24 cellular contexts compared by ENCODE assay signal in the genomic region with DNA sequence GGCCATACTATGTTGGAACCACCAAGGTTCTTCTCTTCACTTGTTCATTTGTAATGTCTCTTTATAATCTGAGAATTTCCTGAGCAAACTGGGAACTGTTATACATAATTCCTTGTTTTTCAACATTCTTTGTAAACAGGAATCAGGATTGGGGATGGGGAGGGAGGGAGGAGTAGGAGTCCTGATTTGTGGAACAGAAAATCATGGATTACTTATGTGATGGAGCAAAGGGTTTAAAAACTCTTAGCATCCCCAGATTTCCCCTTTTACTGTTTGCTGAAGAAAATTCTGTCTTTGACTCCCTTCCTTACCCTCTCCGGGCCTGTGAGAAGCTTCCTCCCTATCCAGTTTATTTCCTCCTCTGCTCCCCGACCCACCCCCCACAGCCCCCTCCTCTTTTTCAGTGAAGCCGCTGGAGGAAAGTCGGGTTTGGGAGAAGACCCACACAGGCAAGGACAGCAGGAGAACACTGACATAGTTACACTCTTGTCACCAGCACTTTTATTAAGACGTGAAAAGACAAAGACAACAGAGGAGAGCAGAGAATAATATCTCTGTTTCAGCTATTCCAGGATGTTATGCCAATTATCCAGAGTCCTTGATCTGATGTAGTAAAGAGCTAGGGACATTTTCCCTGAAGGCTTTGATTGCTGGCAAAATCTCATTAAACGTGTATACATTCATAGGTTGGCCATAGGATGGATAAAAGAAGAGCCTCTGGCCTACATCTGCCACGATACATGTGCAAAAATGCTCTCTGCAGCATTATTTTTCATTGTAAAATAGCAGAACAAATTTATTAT. TPM values are rescaled to one million over a fixed set of nuclear protein-coding genes. Genes with fewer than 3 reads are reported as not detected.
DNase-seq lines count a peak whose midpoint lies in the region; ATAC-seq and TF ChIP-seq lines count a peak whose summit lies in the region.
"Had no signal": no experiment of that assay in that cellular context is flagged by ENCODE, and none has a peak within 500 bp of the region (broad histone marks: within the 10 kb centered on the region; RNA-seq: fewer than 3 reads in every experiment).

No MANE protein-coding gene starts in this region.

- H3K36me3 ChIP-seq in BLaER1 (peaks cover 46% of the 10 kb centered on the region), GM23338 (ENCODE audit: insufficient read depth) (peaks cover 4% of the 10 kb centered on the region; the same call in 1 of the 2 replicates), osteoblast (ENCODE audit: insufficient read depth, low read length) (peaks cover 11% of the 10 kb centered on the region), lower lobe of right lung (peaks cover 45% of the 10 kb centered on the region)

- H3K4me1 Mint-ChIP-seq in GM23338: no peaks in the 10 kb centered on the region
- H3K4me1 Mint-ChIP-seq: activated CD4-positive, alpha-beta memory T cell treated with anti-CD3 and anti-CD28 coated beads, Interleukin-2, amount 10 ng/mL, durations not matched to agents 7 days and 5 days; activated naive CD8-positive, alpha-beta T cell treated with anti-CD3 and anti-CD28 coated beads, Interleukin-2, amount 10 ng/mL, durations not matched to agents 7 days and 5 days; naive thymus-derived CD8-positive, alpha-beta T cell; stimulated activated memory B cell treated with anti-CD40 and anti-IgM and Interleukin-4, amounts not matched to agents 10 μg/mL and 1 μg/mL and 100 μg/mL, for 72 hours had no signal

- H3K9ac ChIP-seq in BLaER1: peak overlapping the region; percentile 1; the same call in 1 of the 2 replicates

- no peaks in the 10 kb centered on the region for H3K27me3 Mint-ChIP-seq in GM23338 (ENCODE audit: insufficient read depth, low read depth, poor library complexity)
- H3K27me3 Mint-ChIP-seq: activated CD4-positive, alpha-beta memory T cell treated with anti-CD3 and anti-CD28 coated beads, Interleukin-2, amount 10 ng/mL, durations not matched to agents 7 days and 5 days; activated naive CD8-positive, alpha-beta T cell treated with anti-CD3 and anti-CD28 coated beads, Interleukin-2, amount 10 ng/mL, durations not matched to agents 7 days and 5 days; naive thymus-derived CD8-positive, alpha-beta T cell; stimulated activated memory B cell treated with anti-CD40 and anti-IgM and Interleukin-4, amounts not matched to agents 10 μg/mL and 1 μg/mL and 100 μg/mL, for 72 hours had no signal

- ATAC-seq in GM23338: no peak
- ATAC-seq in lower lobe of right lung: no peak
- ATAC-seq: gastroesophageal sphincter; naive thymus-derived CD8-positive, alpha-beta T cell; stimulated activated memory B cell treated with anti-CD40 and anti-IgM and Interleukin-4, amounts not matched to agents 10 μg/mL and 1 μg/mL and 100 μg/mL, for 72 hours had no signal

- no peak overlapping the region for H3K4me3 ChIP-seq in BLaER1
- H3K4me3 ChIP-seq in GM23338: no peak overlapping the region
- no peak overlapping the region for H3K4me3 ChIP-seq in osteoblast (ENCODE audit: insufficient read depth, low read length)
- no peak overlapping the region for H3K4me3 ChIP-seq in lower lobe of right lung
- H3K4me3 ChIP-seq: gastroesophageal sphincter, left ventricle myocardium inferior, PC-9, thoracic aorta, vagina had no signal

- H3K4me2 ChIP-seq in BLaER1: no peak overlapping the region
- H3K4me2 ChIP-seq in GM23338: no peak overlapping the region
- H3K4me2 ChIP-seq in osteoblast (ENCODE audit: insufficient read depth, low read length): no peak overlapping the region
- H3K4me2 ChIP-seq: PC-9 had no signal

- H3K4me1 ChIP-seq in BLaER1 (peaks cover 11% of the 10 kb centered on the region), GM23338 (ENCODE audit: insufficient read depth) (peaks cover 10% of the 10 kb centered on the region; the same call in 1 of the 2 replicates), osteoblast (ENCODE audit: insufficient read depth, low read length) (peaks cover 10% of the 10 kb centered on the region), lower lobe of right lung (peaks cover 8% of the 10 kb centered on the region)

- no peak overlapping the region for H3K4me3 Mint-ChIP-seq in GM23338
- H3K4me3 Mint-ChIP-seq: activated CD4-positive, alpha-beta memory T cell treated with anti-CD3 and anti-CD28 coated beads, Interleukin-2, amount 10 ng/mL, durations not matched to agents 7 days and 5 days; activated naive CD8-positive, alpha-beta T cell treated with anti-CD3 and anti-CD28 coated beads, Interleukin-2, amount 10 ng/mL, durations not matched to agents 7 days and 5 days; naive thymus-derived CD8-positive, alpha-beta T cell; stimulated activated memory B cell treated with anti-CD40 and anti-IgM and Interleukin-4, amounts not matched to agents 10 μg/mL and 1 μg/mL and 100 μg/mL, for 72 hours had no signal

- H3K79me2 ChIP-seq in GM23338 (replicated peaks; ENCODE audit: insufficient read depth) (no peaks in the 10 kb centered on the region), osteoblast (ENCODE audit: insufficient read depth, low read length) (peaks cover 2% of the 10 kb centered on the region)

- TF ChIP-seq CTCF in GM23338 (conservative IDR thresholded peaks at IDR 0.05; ENCODE audit: low read depth in 2 of 2) (no peak), osteoblast (IDR thresholded peaks at IDR 0.05; ENCODE audit: extremely low read depth, low read depth, low read length) (no peak), lower lobe of right lung (IDR thresholded peaks at IDR 0.05) (no peak)

- no peaks in the 10 kb centered on the region for H3K9me2 ChIP-seq in GM23338 (ENCODE audit: insufficient read depth)

- peaks cover 5% of the 10 kb centered on the region; the same call in 1 of the 2 replicates for H3K27me3 ChIP-seq in BLaER1
- H3K27me3 ChIP-seq in GM23338 (ENCODE audit: insufficient read depth): peaks cover 24% of the 10 kb centered on the region
- no peaks in the 10 kb centered on the region for H3K27me3 ChIP-seq in osteoblast (ENCODE audit: insufficient read depth, low read length)
- H3K27me3 ChIP-seq in lower lobe of right lung (ENCODE audit: low read depth): no peaks in the 10 kb centered on the region
- H3K27me3 ChIP-seq: gastroesophageal sphincter, vagina had no signal

- H3K9me3 Mint-ChIP-seq in GM23338: no peaks in the 10 kb centered on the region
- H3K9me3 Mint-ChIP-seq: activated CD4-positive, alpha-beta memory T cell treated with anti-CD3 and anti-CD28 coated beads, Interleukin-2, amount 10 ng/mL, durations not matched to agents 7 days and 5 days; activated naive CD8-positive, alpha-beta T cell treated with anti-CD3 and anti-CD28 coated beads, Interleukin-2, amount 10 ng/mL, durations not matched to agents 7 days and 5 days; naive thymus-derived CD8-positive, alpha-beta T cell; stimulated activated memory B cell treated with anti-CD40 and anti-IgM and Interleukin-4, amounts not matched to agents 10 μg/mL and 1 μg/mL and 100 μg/mL, for 72 hours had no signal

- peaks cover 6% of the 10 kb centered on the region; the same call in 1 of the 2 replicates for H4K20me1 ChIP-seq in BLaER1
- peaks cover 4% of the 10 kb centered on the region; the same call in 1 of the 2 replicates for H4K20me1 ChIP-seq in GM23338 (replicated peaks; ENCODE audit: insufficient read depth)
- peaks cover 8% of the 10 kb centered on the region for H4K20me1 ChIP-seq in osteoblast (ENCODE audit: insufficient read depth, low read length)

- intact Hi-C loops in lower lobe of right lung (cut with DNase I): no loop called here

- H3F3A ChIP-seq in GM23338 (replicated peaks; ENCODE audit: low read depth): peaks cover 15% of the 10 kb centered on the region

- DNase-seq in GM23338 (ENCODE audit: low spot score): no peak
- DNase-seq in effector CD4-positive, alpha-beta T cell: peak; percentile 1
- peak; percentile 82 for DNase-seq in osteoblast (ENCODE audit: insufficient read length, low spot score, missing footprints)
- DNase-seq in NCI-H345 (lab: John Stamatoyannopoulos, UW): no peak
- DNase-seq in NCI-H526 treated with DMSO at 0.1 percent for 48 hours (lab: John Stamatoyannopoulos, UW): no peak
- DNase-seq in lower lobe of right lung: no peak
- DNase-seq in SKM-1 treated with dmso at 0.1 percent for 144 hours (lab: John Stamatoyannopoulos, UW; ENCODE audit: unreplicated experiment): no peak
- DNase-seq: activated effector memory CD4-positive, alpha-beta T cell treated with Interleukin-2 at 50 U/mL for 16 hours; activated naive CD8-positive, alpha-beta T cell treated with anti-CD3 and anti-CD28 coated beads, Interleukin-2, amount 10 ng/mL, durations not matched to agents 7 days and 5 days; dermis blood vessel endothelial cell; Kasumi-1; left ventricle myocardium inferior; NCI-H1694; NCI-H510A treated with DMSO at 0.1 percent for 48 hours; SIG-M5; stimulated activated CD4-positive, alpha-beta T cell treated with anti-CD3 and anti-CD28 coated beads, Interleukin-4, amount 100 ng/mL, for 4 hours had no signal

- H2AFZ ChIP-seq in GM23338 (no peak overlapping the region), osteoblast (ENCODE audit: low read length) (no peak overlapping the region)
- H2AFZ ChIP-seq: PC-9 had no signal

- H3K27ac ChIP-seq in BLaER1: no peak overlapping the region
- H3K27ac ChIP-seq in GM23338 (ENCODE audit: low read depth): 0 out of 2 replicates have a peak overlapping the region, but pooled peaks have one; percentile 8
- H3K27ac ChIP-seq in osteoblast (ENCODE audit: low read depth, low read length): no peak overlapping the region
- no peak overlapping the region for H3K27ac ChIP-seq in lower lobe of right lung
- H3K27ac ChIP-seq: gastroesophageal sphincter, left ventricle myocardium inferior, PC-9, thoracic aorta, vagina had no signal

- H3K9me3 ChIP-seq in BLaER1: no peaks in the 10 kb centered on the region
- H3K9me3 ChIP-seq in osteoblast (ENCODE audit: low read depth, low read length): no peaks in the 10 kb centered on the region
- H3K9me3 ChIP-seq in lower lobe of right lung: no peaks in the 10 kb centered on the region
- H3K9me3 ChIP-seq: gastroesophageal sphincter, left ventricle myocardium inferior, thoracic aorta, vagina had no signal

- no peaks in the 10 kb centered on the region for H3K36me3 Mint-ChIP-seq in GM23338 (ENCODE audit: low read depth)
- H3K36me3 Mint-ChIP-seq: activated naive CD8-positive, alpha-beta T cell treated with anti-CD3 and anti-CD28 coated beads, Interleukin-2, amount 10 ng/mL, durations not matched to agents 7 days and 5 days; naive thymus-derived CD8-positive, alpha-beta T cell; stimulated activated memory B cell treated with anti-CD40 and anti-IgM and Interleukin-4, amounts not matched to agents 10 μg/mL and 1 μg/mL and 100 μg/mL, for 72 hours had no signal

- no peak overlapping the region for H3K27ac Mint-ChIP-seq in GM23338
- H3K27ac Mint-ChIP-seq: activated CD4-positive, alpha-beta memory T cell treated with anti-CD3 and anti-CD28 coated beads, Interleukin-2, amount 10 ng/mL, durations not matched to agents 7 days and 5 days; activated naive CD8-positive, alpha-beta T cell treated with anti-CD3 and anti-CD28 coated beads, Interleukin-2, amount 10 ng/mL, durations not matched to agents 7 days and 5 days; naive thymus-derived CD8-positive, alpha-beta T cell; stimulated activated memory B cell treated with anti-CD40 and anti-IgM and Interleukin-4, amounts not matched to agents 10 μg/mL and 1 μg/mL and 100 μg/mL, for 72 hours had no signal

RNA-seq across cellular contexts. Expression of gene NBPF1, which starts 4.6 kb away (rescaled TPM):
- 7.5 and 11.8 TPM in 2 replicates for total RNA-seq in GM23338 (2014; rRNA removed; shearing (Covaris generic))
- polyA plus RNA-seq in GM23338 (2016; fragmentation: Nextera tagmentation; extraction: Ambion mirVana): 9.0 and 9.5 TPM in 2 replicates
- total RNA-seq in osteoblast (54.6 and 71.6 TPM in 2 replicates), lower lobe of right lung (35.3 TPM)

RNA-seq across cellular contexts. Expression of gene RNU1-3, which starts 48.8 kb away (rescaled TPM):
- under 0.01 TPM in 1 of 2 replicates, not detected in the other for total RNA-seq in GM23338 (2014; rRNA removed; shearing (Covaris generic))
- not detected in 2 replicates for polyA plus RNA-seq in GM23338 (2016; fragmentation: Nextera tagmentation; extraction: Ambion mirVana)
- total RNA-seq in osteoblast: under 0.01 TPM in 1 of 2 replicates, not detected in the other
- 6,803 TPM for total RNA-seq in lower lobe of right lung

Comparison
In these comparisons a context has a peak if more than half of its experiments do, and no peak if none do; other contexts are left out.
1. DNase-seq: peak in effector CD4-positive, alpha-beta T cell (single experiment) and osteoblast (single experiment); none in GM23338 (single experiment), NCI-H345 (single experiment), NCI-H526 treated with DMSO at 0.1 percent for 48 hours (single experiment), lower lobe of right lung (single experiment) and SKM-1 treated with dmso at 0.1 percent for 144 hours (single experiment).
2. RNA of gene RNU1-3, which starts 48.8 kb away (total RNA-seq): 6,803 TPM in lower lobe of right lung (single experiment); under 0.01 TPM in GM23338 and under 0.01 TPM in osteoblast; every median in the first group is over 1,000 times any median in the second.